Comparison of ENCODE assay signal across 9 cellular contexts in genomic region chr20:44958276-44958675, GRCh38. TPM values are rescaled to one million over a fixed set of nuclear protein-coding genes. Genes with fewer than 3 reads are reported as not detected.
DNase-seq lines count a peak whose midpoint lies in the region; ATAC-seq and TF ChIP-seq lines count a peak whose summit lies in the region.
"Had no signal": no experiment of that assay in that cellular context is flagged by ENCODE, and none has a peak within 500 bp of the region (broad histone marks: within the 10 kb centered on the region; RNA-seq: fewer than 3 reads in every experiment).

No MANE protein-coding gene starts in this region.

- peaks cover 45% of the 10 kb centered on the region for H3K4me1 Mint-ChIP-seq in T-helper 2 cell treated with Interferon-gamma antibody and Interleukin-4, amounts not matched to agents 5 μg/mL and 100 μg/mL, for 36 hours (ENCODE audit: low read depth)
- peaks cover 40% of the 10 kb centered on the region for H3K4me1 Mint-ChIP-seq in brain
- H3K4me1 Mint-ChIP-seq in progenitor cell of endocrine pancreas (ENCODE audit: low read depth), result peaks cover 46% of the 10 kb centered on the region

- H3K4me3 ChIP-seq in NB4 (ENCODE audit: low read depth, low read length), result peak overlapping the region; percentile 80

- H3K27ac Mint-ChIP-seq in T-helper 2 cell treated with Interferon-gamma antibody and Interleukin-4, amounts not matched to agents 5 μg/mL and 100 μg/mL, for 36 hours, result no peak overlapping the region
- peak overlapping the region in 1 of 5 experiments; percentile 82 for H3K27ac Mint-ChIP-seq in brain
- peak overlapping the region; percentile 97 for H3K27ac Mint-ChIP-seq in progenitor cell of endocrine pancreas

- H3K27me3 Mint-ChIP-seq in T-helper 2 cell treated with Interferon-gamma antibody and Interleukin-4, amounts not matched to agents 5 μg/mL and 100 μg/mL, for 36 hours (ENCODE audit: low read depth), result no peaks in the 10 kb centered on the region
- H3K27me3 Mint-ChIP-seq in brain (peaks cover 3% of the 10 kb centered on the region), progenitor cell of endocrine pancreas (no peaks in the 10 kb centered on the region)

- H3K36me3 Mint-ChIP-seq in T-helper 2 cell treated with Interferon-gamma antibody and Interleukin-4, amounts not matched to agents 5 μg/mL and 100 μg/mL, for 36 hours (ENCODE audit: low read depth), result peaks cover 45% of the 10 kb centered on the region
- H3K36me3 Mint-ChIP-seq in brain (peaks cover 26% of the 10 kb centered on the region), progenitor cell of endocrine pancreas (ENCODE audit: insufficient read depth) (peaks cover 12% of the 10 kb centered on the region)

- TF ChIP-seq CTCF in NB4 (IDR thresholded peaks at IDR 0.05; ENCODE audit: low read depth, low read length) (no peak), brain (conservative IDR thresholded peaks at IDR 0.05) (no peak), progenitor cell of endocrine pancreas (IDR thresholded peaks at IDR 0.05; ENCODE audit: unreplicated experiment) (no peak)

- no peak for DNase-seq in T-helper 2 cell treated with Interferon-gamma antibody and Interleukin-4, amounts not matched to agents 5 μg/mL and 100 μg/mL, for 36 hours (ENCODE audit: low spot score)
- DNase-seq in T-helper 2 cell (no peak), NB4 (ENCODE audit: low read depth) (no peak), progenitor cell of endocrine pancreas (ENCODE audit: low spot score, unreplicated experiment) (no peak), left lobe of liver (ENCODE audit: low spot score) (no peak)
- DNase-seq: activated CD4-positive, CD25-positive, alpha-beta regulatory T cell treated with anti-CD3 and anti-CD28 coated beads, Interleukin-2, amount 50 U/mL, for 72 hours had no signal

- H3K4me3 Mint-ChIP-seq in T-helper 2 cell treated with Interferon-gamma antibody and Interleukin-4, amounts not matched to agents 5 μg/mL and 100 μg/mL, for 36 hours, result peak overlapping the region; percentile 98
- H3K4me3 Mint-ChIP-seq in brain (peak overlapping the region; percentile 86 to 98 (median 92)), progenitor cell of endocrine pancreas (ENCODE audit: low read depth) (peak overlapping the region; percentile 90)

- H3K9me3 Mint-ChIP-seq in T-helper 2 cell treated with Interferon-gamma antibody and Interleukin-4, amounts not matched to agents 5 μg/mL and 100 μg/mL, for 36 hours, result no peaks in the 10 kb centered on the region
- H3K9me3 Mint-ChIP-seq in brain (peaks cover 0 to 3% (median 0%) of the 10 kb centered on the region in 5 experiments), progenitor cell of endocrine pancreas (ENCODE audit: low read depth) (no peaks in the 10 kb centered on the region)

- ATAC-seq in GM18505 (IDR thresholded peaks at IDR 0.05; ENCODE audit: unreplicated experiment) (no peak), left lobe of liver (no peak), HG02610 (IDR thresholded peaks at IDR 0.05; ENCODE audit: unreplicated experiment) (no peak)

- TF ChIP-seq POLR2A in NB4 (IDR thresholded peaks at IDR 0.05; ENCODE audit: extremely low read depth, insufficient read length) (no peak), GM18505 (IDR thresholded peaks at IDR 0.05; ENCODE audit: borderline replicate concordance, extremely low read depth, insufficient read depth, insufficient read length) (no peak)

RNA-seq across cellular contexts. Expression of gene TOMM34, which starts 1.9 kb away (rescaled TPM):
- 78.4 TPM for polyA plus RNA-seq in brain (ENCODE audit: insufficient read depth, low read depth, low replicate concordance)
- total RNA-seq in progenitor cell of endocrine pancreas (40.1 and 40.9 TPM in 2 replicates), left lobe of liver (6.9 TPM)

RNA-seq across cellular contexts. Expression of gene STK4, which starts 8.0 kb away (rescaled TPM):
- polyA plus RNA-seq in brain (ENCODE audit: insufficient read depth, low read depth, low replicate concordance), result 13.8 TPM
- total RNA-seq in progenitor cell of endocrine pancreas (36.3 and 37.4 TPM in 2 replicates), left lobe of liver (10.0 TPM)

RNA-seq across cellular contexts. Expression of gene PABPC1L, which starts 48.4 kb away (rescaled TPM):
- polyA plus RNA-seq in brain (ENCODE audit: insufficient read depth, low read depth, low replicate concordance), result 3.5 TPM
- 211 and 219 TPM in 2 replicates for total RNA-seq in progenitor cell of endocrine pancreas
- 37.3 TPM for total RNA-seq in left lobe of liver
